Comparison of ENCODE assay signal across 19 cellular contexts in the genomic region with DNA sequence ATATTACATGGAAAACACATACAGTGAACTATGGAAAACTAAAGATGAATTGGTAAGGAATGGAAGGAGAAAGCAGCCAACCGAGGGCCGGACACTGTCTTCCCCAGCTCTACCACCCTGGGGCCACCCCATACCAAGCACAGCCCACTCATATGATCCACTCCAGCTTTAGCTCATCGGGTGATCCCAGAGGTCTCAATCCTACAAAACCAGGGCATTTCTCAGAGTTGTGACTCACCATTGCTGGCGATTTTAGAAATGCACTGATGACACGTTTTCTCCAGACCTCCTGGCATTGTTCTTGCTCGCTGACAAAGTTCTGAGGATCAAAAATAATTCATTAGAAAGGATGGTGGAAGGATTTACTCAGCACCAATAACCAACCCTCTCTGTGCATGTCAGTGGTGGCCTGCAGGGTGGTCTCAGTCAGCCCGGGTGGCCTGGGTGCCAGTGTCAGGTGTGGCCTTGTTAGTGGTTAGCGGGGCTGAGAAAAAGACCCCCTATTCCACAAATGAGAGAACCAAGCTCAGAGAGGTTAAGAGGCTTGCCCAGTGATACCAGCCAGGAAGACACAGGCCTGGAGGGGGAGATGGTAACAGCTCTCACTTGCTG. TPM values are rescaled to one million over a fixed set of nuclear protein-coding genes. Genes with fewer than 3 reads are reported as not detected.
DNase-seq lines count a peak whose midpoint lies in the region; ATAC-seq, FAIRE-seq and TF ChIP-seq lines count a peak whose summit lies in the region.
"Had no signal": no experiment of that assay in that cellular context is flagged by ENCODE, and none has a peak within 500 bp of the region (broad histone marks: within the 10 kb centered on the region; RNA-seq: fewer than 3 reads in every experiment).

No MANE protein-coding gene starts in this region.

- H3K27me3 ChIP-seq in astrocyte (ENCODE audit: insufficient read depth, low read length) (peaks cover 16% of the 10 kb centered on the region), upper lobe of left lung (no peaks in the 10 kb centered on the region)

- H2AFZ ChIP-seq in astrocyte (ENCODE audit: low read depth, low read length): no peak overlapping the region

- WGBS in upper lobe of left lung, 2 donors: 93 to 94% methylated on average over 8 of the region's 8 CpGs

- H3K9me3 ChIP-seq in astrocyte (ENCODE audit: insufficient read depth, low read depth, low read length): no peaks in the 10 kb centered on the region
- no peaks in the 10 kb centered on the region for H3K9me3 ChIP-seq in upper lobe of left lung

- H3K9ac ChIP-seq in astrocyte (ENCODE audit: low read length): no peak overlapping the region

- no peak for TF ChIP-seq POLR2A in upper lobe of left lung (IDR thresholded peaks at IDR 0.05)

- ATAC-seq in upper lobe of left lung (ENCODE audit: low FRiP score in 2 of 2) (no peak), HG03378 (IDR thresholded peaks at IDR 0.05; ENCODE audit: unreplicated experiment) (no peak)

- H3K4me1 ChIP-seq in astrocyte (ENCODE audit: insufficient read depth, low read length) (peaks cover 10% of the 10 kb centered on the region), upper lobe of left lung (no peaks in the 10 kb centered on the region)

- no peaks in the 10 kb centered on the region for H3K36me3 Mint-ChIP-seq in activated naive CD4-positive, alpha-beta T cell treated with anti-CD3 and anti-CD28 coated beads for 36 hours (ENCODE audit: low read depth)
- no peaks in the 10 kb centered on the region for H3K36me3 Mint-ChIP-seq in activated naive CD4-positive, alpha-beta T cell treated with anti-CD3 and anti-CD28 coated beads, Interleukin-2, amount 10 ng/mL, durations not matched to agents 7 days and 5 days
- no peaks in the 10 kb centered on the region for H3K36me3 Mint-ChIP-seq in astrocyte (ENCODE audit: low read depth, unreplicated experiment)

- no peaks in the 10 kb centered on the region for H3K27me3 Mint-ChIP-seq in activated naive CD4-positive, alpha-beta T cell treated with anti-CD3 and anti-CD28 coated beads for 36 hours (ENCODE audit: low read depth)
- peaks cover 16% of the 10 kb centered on the region for H3K27me3 Mint-ChIP-seq in activated naive CD4-positive, alpha-beta T cell treated with anti-CD3 and anti-CD28 coated beads, Interleukin-2, amount 10 ng/mL, durations not matched to agents 7 days and 5 days
- peaks cover 11% of the 10 kb centered on the region for H3K27me3 Mint-ChIP-seq in astrocyte (ENCODE audit: low read depth, unreplicated experiment)

- CTCF ChIA-PET in activated naive CD4-positive, alpha-beta T cell treated with anti-CD3 and anti-CD28 coated beads for 36 hours (lab: Charles Lee): interaction anchor here (0.8 to 3.1 kb wide), 9 partner anchors 8 to 289 kb away, joined by 3 to 29 read pairs (median 4); no protein-coding TSS in a partner anchor
- CTCF ChIA-PET in activated naive CD4-positive, alpha-beta T cell treated with anti-CD3 and anti-CD28 coated beads, Interleukin-2, amount 10 ng/mL, durations not matched to agents 7 days and 5 days (lab: Charles Lee): interaction anchor here (0.6 to 8.2 kb wide), 4 partner anchors 12 to 484 kb away, joined by 3 to 163 read pairs (median 5); no protein-coding TSS in a partner anchor

- TF ChIP-seq EP300 in upper lobe of left lung (IDR thresholded peaks at IDR 0.05): no peak

- H3K4me2 ChIP-seq in astrocyte (ENCODE audit: low read length): peak overlapping the region; percentile 30

- H3K79me2 ChIP-seq in astrocyte (ENCODE audit: insufficient read depth, low read length): no peaks in the 10 kb centered on the region

- H3K4me3 Mint-ChIP-seq in activated naive CD4-positive, alpha-beta T cell treated with anti-CD3 and anti-CD28 coated beads for 36 hours: no peak overlapping the region
- H3K4me3 Mint-ChIP-seq in activated naive CD4-positive, alpha-beta T cell treated with anti-CD3 and anti-CD28 coated beads, Interleukin-2, amount 10 ng/mL, durations not matched to agents 7 days and 5 days: no peak overlapping the region
- no peak overlapping the region for H3K4me3 Mint-ChIP-seq in astrocyte (ENCODE audit: unreplicated experiment)
- H3K4me3 Mint-ChIP-seq: neural crest cell had no signal

- no peak overlapping the region for H3K27ac ChIP-seq in astrocyte (ENCODE audit: low read depth, low read length)
- H3K27ac ChIP-seq in upper lobe of left lung: peak overlapping the region in 3 of 4 donors; percentile 33 to 76 (median 69)
- H3K27ac ChIP-seq: epithelial cell of prostate had no signal

- H3K9me3 Mint-ChIP-seq in activated naive CD4-positive, alpha-beta T cell treated with anti-CD3 and anti-CD28 coated beads for 36 hours: no peaks in the 10 kb centered on the region
- no peaks in the 10 kb centered on the region for H3K9me3 Mint-ChIP-seq in activated naive CD4-positive, alpha-beta T cell treated with anti-CD3 and anti-CD28 coated beads, Interleukin-2, amount 10 ng/mL, durations not matched to agents 7 days and 5 days
- no peaks in the 10 kb centered on the region for H3K9me3 Mint-ChIP-seq in astrocyte (ENCODE audit: unreplicated experiment)
- H3K9me3 Mint-ChIP-seq: neural crest cell had no signal

- H3K36me3 ChIP-seq in astrocyte (ENCODE audit: insufficient read depth, low read length): no peaks in the 10 kb centered on the region
- H3K36me3 ChIP-seq in upper lobe of left lung: no peaks in the 10 kb centered on the region

- H3K4me3 ChIP-seq in astrocyte (ENCODE audit: insufficient read depth, low read depth, low read length) (no peak overlapping the region), upper lobe of left lung (no peak overlapping the region)

- intact Hi-C loops in activated naive CD4-positive, alpha-beta T cell treated with anti-CD3 and anti-CD28 coated beads for 36 hours (cut with micrococcal nuclease): no loop called here

- TF ChIP-seq CTCF in astrocyte (IDR thresholded peaks at IDR 0.05; ENCODE audit: insufficient read depth, low read depth, low read length): no peak
- no peak for TF ChIP-seq CTCF in upper lobe of left lung (IDR thresholded peaks at IDR 0.05)

- peaks cover 17% of the 10 kb centered on the region for H3K4me1 Mint-ChIP-seq in activated naive CD4-positive, alpha-beta T cell treated with anti-CD3 and anti-CD28 coated beads for 36 hours (ENCODE audit: low read depth)
- H3K4me1 Mint-ChIP-seq in activated naive CD4-positive, alpha-beta T cell treated with anti-CD3 and anti-CD28 coated beads, Interleukin-2, amount 10 ng/mL, durations not matched to agents 7 days and 5 days: peaks cover 39% of the 10 kb centered on the region
- H3K4me1 Mint-ChIP-seq in astrocyte (ENCODE audit: low read depth, unreplicated experiment): peaks cover 8% of the 10 kb centered on the region

- H3K27ac Mint-ChIP-seq in activated naive CD4-positive, alpha-beta T cell treated with anti-CD3 and anti-CD28 coated beads for 36 hours: no peak overlapping the region
- H3K27ac Mint-ChIP-seq in activated naive CD4-positive, alpha-beta T cell treated with anti-CD3 and anti-CD28 coated beads, Interleukin-2, amount 10 ng/mL, durations not matched to agents 7 days and 5 days: no peak overlapping the region
- peak overlapping the region; percentile 1 for H3K27ac Mint-ChIP-seq in astrocyte (ENCODE audit: unreplicated experiment)

- H4K20me1 ChIP-seq in astrocyte (ENCODE audit: insufficient read depth, low read length): no peaks in the 10 kb centered on the region

- peak; percentile 45 for FAIRE-seq in astrocyte (lab: Jason Lieb, UNC)

- DNase-seq in activated naive CD4-positive, alpha-beta T cell treated with anti-CD3 and anti-CD28 coated beads for 36 hours: peak; percentile 44
- DNase-seq in activated naive CD4-positive, alpha-beta T cell treated with anti-CD3 and anti-CD28 coated beads, Interleukin-2, amount 10 ng/mL, durations not matched to agents 7 days and 5 days: no peak
- DNase-seq in astrocyte (ENCODE audit: low read depth) (peak; percentile 75), iris pigment epithelial cell (ENCODE audit: low read depth) (peak; percentile 74), upper lobe of left lung (no peak), DMS79 (lab: John Stamatoyannopoulos, UW) (no peak), mucosa of gallbladder (ENCODE audit: low spot score) (no peak)
- DNase-seq: activated CD4-positive, alpha-beta T cell treated with anti-CD3 and anti-CD28 coated beads for 4 hours; activated effector memory CD4-positive, alpha-beta T cell treated with Interleukin-2 at 50 U/mL for 16 hours; Calu3; central memory CD4-positive, alpha-beta T cell; T-helper 2 cell had no signal

RNA-seq across cellular contexts. Expression of a gene that starts 6.6 kb away (rescaled TPM):
- total RNA-seq in activated naive CD4-positive, alpha-beta T cell treated with anti-CD3 and anti-CD28 coated beads for 36 hours: under 1 TPM; 0.41 to 0.42 TPM
- total RNA-seq in astrocyte (0.05 TPM in 1 of 2 replicates, not detected in the other), upper lobe of left lung (under 1 TPM in 3 of 6 donors, not detected in 3; 0.13 to 0.44 (median 0.17) TPM), mucosa of gallbladder (1.0 TPM)
- total RNA-seq: Calu3, HT1080, lung microvascular endothelial cell, skeletal muscle tissue, subcutaneous adipose tissue had no signal

RNA-seq across cellular contexts. Expression of a gene that starts 23.4 kb away (rescaled TPM):
- not detected for total RNA-seq in activated naive CD4-positive, alpha-beta T cell treated with anti-CD3 and anti-CD28 coated beads for 36 hours
- total RNA-seq in astrocyte (not detected in 2 replicates), upper lobe of left lung (not detected), mucosa of gallbladder (not detected)
- total RNA-seq: Calu3, HT1080, lung microvascular endothelial cell, neural crest cell, skeletal muscle tissue, subcutaneous adipose tissue had no signal

RNA-seq across cellular contexts. Expression of a gene that starts 34.4 kb away (rescaled TPM):
- total RNA-seq in activated naive CD4-positive, alpha-beta T cell treated with anti-CD3 and anti-CD28 coated beads for 36 hours: 1 to 10 TPM; 4.1 to 4.9 TPM
- total RNA-seq in astrocyte (4.0 and 4.9 TPM in 2 replicates), upper lobe of left lung (10 to 100 TPM; 11.7 to 19.1 (median 17.6) TPM), mucosa of gallbladder (12.3 TPM)

Comparison
In these comparisons a context has a peak if more than half of its experiments do, and no peak if none do; other contexts are left out.
1. DNase-seq: peak in activated naive CD4-positive, alpha-beta T cell treated with anti-CD3 and anti-CD28 coated beads for 36 hours (single experiment), astrocyte (single experiment) and iris pigment epithelial cell (single experiment); none in activated naive CD4-positive, alpha-beta T cell treated with anti-CD3 and anti-CD28 coated beads, Interleukin-2, amount 10 ng/mL, durations not matched to agents 7 days and 5 days (single experiment), upper lobe of left lung (0 of 2), DMS79 (single experiment) and mucosa of gallbladder (single experiment).